ENCODE assay signal across 29 cellular contexts in genomic region chr5:108696407-108696806, GRCh38.
"Had no signal": no experiment of that assay in that cellular context is flagged by ENCODE, and none has a peak within 500 bp of the region (broad histone marks: within the 10 kb centered on the region; RNA-seq: fewer than 3 reads in every experiment).

No MANE protein-coding gene starts in this region.

- ATAC-seq: effector memory CD8-positive, alpha-beta T cell; esophagus mucosa; foreskin keratinocyte; gastrocnemius medialis; gastroesophageal sphincter; heart left ventricle; heart right ventricle had no signal

- H3K27ac ChIP-seq: colonic mucosa, coronary artery, dorsolateral prefrontal cortex, epithelial cell of prostate, esophagus muscularis mucosa, esophagus squamous epithelium, foreskin keratinocyte, gastrocnemius medialis, gastroesophageal sphincter, heart left ventricle, heart right ventricle, hepatocyte had no signal

- H2AFZ ChIP-seq: hepatocyte had no signal

- H3K36me3 ChIP-seq: colonic mucosa, esophagus muscularis mucosa, esophagus squamous epithelium, gastrocnemius medialis, gastroesophageal sphincter, heart left ventricle, heart right ventricle had no signal

- H3K9me3 Mint-ChIP-seq: dendritic cell treated with granulocyte-macrophage colony-stimulating factor and Interleukin-4, amounts not matched to agents 40 ng/mL and 50 ng/mL, for 4 days; effector memory CD8-positive, alpha-beta T cell; endodermal cell had no signal

- H3K4me3 ChIP-seq: colonic mucosa, coronary artery, dorsolateral prefrontal cortex, esophagus muscularis mucosa, esophagus squamous epithelium, gastrocnemius medialis, gastroesophageal sphincter, heart left ventricle, heart right ventricle, hepatocyte had no signal

- H3K4me3 Mint-ChIP-seq: dendritic cell treated with granulocyte-macrophage colony-stimulating factor and Interleukin-4, amounts not matched to agents 40 ng/mL and 50 ng/mL, for 4 days; effector memory CD8-positive, alpha-beta T cell; endodermal cell had no signal

- H3K27me3 ChIP-seq: colonic mucosa, dorsolateral prefrontal cortex, esophagus muscularis mucosa, esophagus squamous epithelium, foreskin keratinocyte, gastrocnemius medialis, gastroesophageal sphincter, heart left ventricle, heart right ventricle, hepatocyte had no signal

- DNase-seq: colonic mucosa; cortex of kidney; dermis blood vessel endothelial cell; dorsolateral prefrontal cortex; effector CD4-positive, alpha-beta T cell; effector CD8-positive, alpha-beta T cell; effector memory CD4-positive, alpha-beta T cell; effector memory CD8-positive, alpha-beta T cell; endodermal cell; erythroblast; esophagus squamous epithelium; foreskin fibroblast; foreskin keratinocyte; foreskin melanocyte; gastrocnemius medialis; glutamatergic neuron; head of caudate nucleus; heart left ventricle; heart right ventricle had no signal

- FAIRE-seq: endometrium, endothelial cell of umbilical vein, frontal cortex had no signal

- H3K4me2 ChIP-seq: hepatocyte had no signal

- H3K4me1 ChIP-seq: colonic mucosa, esophagus muscularis mucosa, esophagus squamous epithelium, gastrocnemius medialis, heart left ventricle, heart right ventricle had no signal

- H3K27ac Mint-ChIP-seq: dendritic cell treated with granulocyte-macrophage colony-stimulating factor and Interleukin-4, amounts not matched to agents 40 ng/mL and 50 ng/mL, for 4 days; effector memory CD8-positive, alpha-beta T cell; endodermal cell had no signal

- H3K9me3 ChIP-seq: colonic mucosa, esophagus muscularis mucosa, esophagus squamous epithelium, gastrocnemius medialis, gastroesophageal sphincter had no signal

- H3K79me2 ChIP-seq: hepatocyte had no signal
